10 cellular contexts compared by ENCODE assay signal in the genomic region with DNA sequence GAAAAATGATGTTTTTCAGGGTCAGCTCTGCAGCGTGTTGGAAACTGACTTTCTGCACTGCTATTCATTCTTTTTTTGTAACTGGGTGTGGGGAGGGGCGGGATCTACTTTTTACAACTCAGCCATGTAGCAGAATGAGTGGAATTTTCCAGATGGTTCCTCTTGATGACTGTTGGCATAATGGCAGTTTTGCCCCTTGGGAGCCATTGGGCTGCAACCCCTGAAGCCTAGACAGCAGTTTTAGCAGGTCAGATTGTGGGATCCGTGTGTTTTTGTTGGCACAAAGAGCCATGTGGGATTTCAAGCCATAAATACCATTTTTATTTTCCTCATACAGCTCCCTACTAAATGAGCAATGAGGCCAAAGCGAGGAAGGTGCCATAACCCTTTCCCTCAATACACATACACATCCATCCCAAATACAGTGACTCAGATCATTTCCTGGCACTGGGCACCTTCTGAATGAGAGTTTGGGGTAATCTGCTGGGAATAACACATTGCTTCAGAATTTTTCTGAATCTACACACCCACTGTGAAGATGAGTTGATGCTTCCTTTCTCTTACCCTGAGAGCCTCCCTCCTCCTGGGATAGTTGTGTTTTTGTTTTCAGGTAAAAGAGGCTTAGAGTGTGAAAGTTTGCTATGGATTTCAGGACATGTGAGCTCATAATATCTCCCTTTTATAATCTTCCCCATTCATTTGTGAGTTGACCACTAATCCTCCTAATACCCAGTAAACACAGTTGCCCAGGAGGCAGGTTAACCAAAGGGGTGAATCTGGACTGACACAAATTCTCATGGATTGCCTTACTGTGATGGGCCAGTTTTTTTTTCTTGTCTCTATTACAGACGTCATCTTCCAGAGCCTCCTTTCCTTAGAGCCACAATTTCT. TPM values are rescaled to one million over a fixed set of nuclear protein-coding genes. Genes with fewer than 3 reads are reported as not detected.
DNase-seq lines count a peak whose midpoint lies in the region; ATAC-seq lines count a peak whose summit lies in the region.
"Had no signal": no experiment of that assay in that cellular context is flagged by ENCODE, and none has a peak within 500 bp of the region (broad histone marks: within the 10 kb centered on the region; RNA-seq: fewer than 3 reads in every experiment).

No MANE protein-coding gene starts in this region.

- no peak overlapping the region for H3K4me3 ChIP-seq in mesendoderm (ENCODE audit: low read length)

- H2AK5ac ChIP-seq in mesendoderm (ENCODE audit: low read length), result no peak overlapping the region

- H2BK15ac ChIP-seq in mesendoderm (replicated peaks; ENCODE audit: low read depth), result no peak overlapping the region

- H3K18ac ChIP-seq in mesendoderm (ENCODE audit: low read length), result peak overlapping the region; percentile 32

- H3K9me3 Mint-ChIP-seq in stimulated activated naive CD8-positive, alpha-beta T cell treated with anti-CD3 and anti-CD28 coated beads, Interleukin-15, Interleukin-2, amounts not matched to agents 100 ng/mL and 50 ng/mL, for 24 hours, result no peaks in the 10 kb centered on the region
- H3K9me3 Mint-ChIP-seq in stimulated activated naive CD8-positive, alpha-beta T cell treated with anti-CD3 and anti-CD28 coated beads, Interleukin-15, amount 100 ng/mL, for 72 hours, result no peaks in the 10 kb centered on the region

- H3K4me1 ChIP-seq in mesendoderm (ENCODE audit: control insufficient read depth, low read depth, low read length), result peaks cover 9% of the 10 kb centered on the region

- no peak for DNase-seq in stimulated activated naive CD8-positive, alpha-beta T cell treated with anti-CD3 and anti-CD28 coated beads, Interleukin-15, amount 100 ng/mL, for 72 hours
- DNase-seq in dermis microvascular lymphatic vessel endothelial cell (ENCODE audit: low read depth in 2 of 2), result peak; percentile 89 to 97
- no peak for DNase-seq in mesendoderm
- no peak for DNase-seq in DMS79 (lab: John Stamatoyannopoulos, UW)
- DNase-seq in NCI-H524 treated with DMSO at 0.1 percent for 48 hours (lab: John Stamatoyannopoulos, UW), result no peak
- DNase-seq: AML-193, OCI-M1 had no signal

- H3K23ac ChIP-seq in mesendoderm (ENCODE audit: low read length), result no peak overlapping the region

- H3K36me3 ChIP-seq in mesendoderm (ENCODE audit: control insufficient read depth, insufficient read depth, low read length), result peaks cover 3% of the 10 kb centered on the region

- H3K36me3 Mint-ChIP-seq in stimulated activated naive CD8-positive, alpha-beta T cell treated with anti-CD3 and anti-CD28 coated beads, Interleukin-15, Interleukin-2, amounts not matched to agents 100 ng/mL and 50 ng/mL, for 24 hours (ENCODE audit: low read depth), result peaks cover 57% of the 10 kb centered on the region

- ATAC-seq in stimulated activated naive CD8-positive, alpha-beta T cell treated with anti-CD3 and anti-CD28 coated beads, Interleukin-15, amount 100 ng/mL, for 72 hours, result no peak
- ATAC-seq in HG03175 (IDR thresholded peaks at IDR 0.05; ENCODE audit: unreplicated experiment), result no peak
- no peak for ATAC-seq in HG03439 (IDR thresholded peaks at IDR 0.05; ENCODE audit: unreplicated experiment)

- H4K5ac ChIP-seq in mesendoderm (ENCODE audit: low read length), result no peak overlapping the region

- no CpG with 5 or more reads among the region's 5 CpGs for WGBS in mesendoderm (ENCODE audit: extremely low coverage, insufficient coverage, low lambda C conversion rate)

- no peaks in the 10 kb centered on the region for H3K79me1 ChIP-seq in mesendoderm (ENCODE audit: low read length)

- H3K4me3 Mint-ChIP-seq in stimulated activated naive CD8-positive, alpha-beta T cell treated with anti-CD3 and anti-CD28 coated beads, Interleukin-15, Interleukin-2, amounts not matched to agents 100 ng/mL and 50 ng/mL, for 24 hours, result no peak overlapping the region
- H3K4me3 Mint-ChIP-seq in stimulated activated naive CD8-positive, alpha-beta T cell treated with anti-CD3 and anti-CD28 coated beads, Interleukin-15, amount 100 ng/mL, for 72 hours, result no peak overlapping the region

- H3K27ac ChIP-seq in mesendoderm (ENCODE audit: low read depth, low read length), result no peak overlapping the region

- H3K79me2 ChIP-seq in mesendoderm (ENCODE audit: control insufficient read depth, insufficient read depth, low read length), result no peaks in the 10 kb centered on the region

- H3K9ac ChIP-seq in mesendoderm (ENCODE audit: low read length), result no peak overlapping the region

- peaks cover 35% of the 10 kb centered on the region for H3K4me1 Mint-ChIP-seq in stimulated activated naive CD8-positive, alpha-beta T cell treated with anti-CD3 and anti-CD28 coated beads, Interleukin-15, Interleukin-2, amounts not matched to agents 100 ng/mL and 50 ng/mL, for 24 hours (ENCODE audit: low read depth)
- H3K4me1 Mint-ChIP-seq in stimulated activated naive CD8-positive, alpha-beta T cell treated with anti-CD3 and anti-CD28 coated beads, Interleukin-15, amount 100 ng/mL, for 72 hours, result peaks cover 29% of the 10 kb centered on the region

- no peak overlapping the region for H2BK5ac ChIP-seq in mesendoderm (ENCODE audit: low read length)

- no peaks in the 10 kb centered on the region for H3K27me3 Mint-ChIP-seq in stimulated activated naive CD8-positive, alpha-beta T cell treated with anti-CD3 and anti-CD28 coated beads, Interleukin-15, Interleukin-2, amounts not matched to agents 100 ng/mL and 50 ng/mL, for 24 hours
- no peaks in the 10 kb centered on the region for H3K27me3 Mint-ChIP-seq in stimulated activated naive CD8-positive, alpha-beta T cell treated with anti-CD3 and anti-CD28 coated beads, Interleukin-15, amount 100 ng/mL, for 72 hours

- H3K56ac ChIP-seq in mesendoderm (ENCODE audit: low read length), result no peak overlapping the region

- H4K8ac ChIP-seq in mesendoderm (ENCODE audit: low read depth, low read length), result no peak overlapping the region

- no peaks in the 10 kb centered on the region for H3K27me3 ChIP-seq in mesendoderm (ENCODE audit: insufficient read depth, low read length, poor library complexity)

- peak overlapping the region; percentile 22 for H3K27ac Mint-ChIP-seq in stimulated activated naive CD8-positive, alpha-beta T cell treated with anti-CD3 and anti-CD28 coated beads, Interleukin-15, Interleukin-2, amounts not matched to agents 100 ng/mL and 50 ng/mL, for 24 hours
- no peak overlapping the region for H3K27ac Mint-ChIP-seq in stimulated activated naive CD8-positive, alpha-beta T cell treated with anti-CD3 and anti-CD28 coated beads, Interleukin-15, amount 100 ng/mL, for 72 hours

- no peak overlapping the region for H3K4ac ChIP-seq in mesendoderm (ENCODE audit: low read depth, low read length)

- no peak overlapping the region for H2BK120ac ChIP-seq in mesendoderm (ENCODE audit: low read depth, low read length)

- no peak overlapping the region for H3K4me2 ChIP-seq in mesendoderm (ENCODE audit: low read length)

RNA-seq across cellular contexts. Expression of a gene that starts 13.1 kb away (rescaled TPM):
- 114 and 126 TPM in 2 replicates for total RNA-seq in dermis microvascular lymphatic vessel endothelial cell
- 181 TPM for polyA plus RNA-seq in mesendoderm (2013, experiment 1 of 2)
- 187 TPM for polyA plus RNA-seq in mesendoderm (2013, experiment 2 of 2)

RNA-seq across cellular contexts. Expression of a gene that starts 56.3 kb away (rescaled TPM):
- total RNA-seq in dermis microvascular lymphatic vessel endothelial cell, result 17.1 and 23.1 TPM in 2 replicates
- 847 TPM for polyA plus RNA-seq in mesendoderm (2013, experiment 1 of 2)
- 867 TPM for polyA plus RNA-seq in mesendoderm (2013, experiment 2 of 2)

Comparison
In these comparisons a context has a peak if more than half of its experiments do, and no peak if none do; other contexts are left out.
1. DNase-seq: peak in dermis microvascular lymphatic vessel endothelial cell (2 of 2); none in stimulated activated naive CD8-positive, alpha-beta T cell treated with anti-CD3 and anti-CD28 coated beads, Interleukin-15, amount 100 ng/mL, for 72 hours (0 of 2), mesendoderm (single experiment), DMS79 (single experiment) and NCI-H524 treated with DMSO at 0.1 percent for 48 hours (single experiment).